In genomic region chr20:62588458-62589149, GRCh38 we compare ENCODE assay signal across 15 cellular contexts. TPM values are rescaled to one million over a fixed set of nuclear protein-coding genes. Genes with fewer than 3 reads are reported as not detected.
DNase-seq lines count a peak whose midpoint lies in the region; ATAC-seq and TF ChIP-seq lines count a peak whose summit lies in the region.
"Had no signal": no experiment of that assay in that cellular context is flagged by ENCODE, and none has a peak within 500 bp of the region (broad histone marks: within the 10 kb centered on the region; RNA-seq: fewer than 3 reads in every experiment).

No MANE protein-coding gene starts in this region.

- H3K4me2 ChIP-seq in GM23248 (ENCODE audit: unreplicated experiment) = no peak overlapping the region
- H3K4me2 ChIP-seq: smooth muscle cell had no signal

- no peaks in the 10 kb centered on the region for H3K9me2 ChIP-seq in GM23248 (ENCODE audit: insufficient read depth)

- no peak overlapping the region for H3K9ac ChIP-seq in GM23248

- no peak overlapping the region for H3K27ac ChIP-seq in GM23248
- H3K27ac ChIP-seq in RWPE1 = peak overlapping the region; percentile 79

- no peak for TF ChIP-seq CTCF in RWPE1 (conservative IDR thresholded peaks at IDR 0.05; ENCODE audit: low read depth)
- no peak for TF ChIP-seq CTCF in fibroblast of the aortic adventitia (IDR thresholded peaks at IDR 0.05; ENCODE audit: insufficient read depth, low read length)

- 50% methylated on average over 12 to 13 of the region's 13 CpGs for WGBS in GM23248 (ENCODE audit: low coverage in 1 of 2, low lambda C conversion rate in 2 of 2, missing lambda C conversion rate in 2 of 2), 2 experiments

- CTCF ChIA-PET in RWPE1 (lab: Yijun Ruan, JAX) = interaction anchor here (0.6 to 3.1 kb wide), 5 partner anchors 11 to 1489 kb away, joined by 3 to 18 read pairs (median 6); no protein-coding TSS in a partner anchor

- no peaks in the 10 kb centered on the region for H4K20me1 ChIP-seq in GM23248 (ENCODE audit: insufficient read depth)

- in situ Hi-C loops in GM23248 (cut with MboI) = no loop called here

- H3K4me3 ChIP-seq in GM23248 (no peak overlapping the region), fibroblast of the aortic adventitia (ENCODE audit: low read depth, low read length) (no peak overlapping the region)
- H3K4me3 ChIP-seq: smooth muscle cell had no signal

- H3K9me3 ChIP-seq in GM23248 (ENCODE audit: low read depth) = no peaks in the 10 kb centered on the region

- H3K36me3 ChIP-seq in GM23248 (ENCODE audit: low read depth) = no peaks in the 10 kb centered on the region

- H3K27me3 ChIP-seq in GM23248 (replicated peaks; ENCODE audit: insufficient read depth) = peaks cover 7% of the 10 kb centered on the region; the same call in 1 of the 2 replicates

- no peaks in the 10 kb centered on the region for H3K79me2 ChIP-seq in GM23248 (ENCODE audit: insufficient read depth)

- DNase-seq in AG20443 (ENCODE audit: low spot score) = peak; percentile 34
- peak; percentile 72 for DNase-seq in GM23248
- DNase-seq in RWPE1 (ENCODE audit: low spot score) = peak; percentile 59
- DNase-seq in fibroblast of the aortic adventitia (ENCODE audit: low read depth) = peak; percentile 22
- no peak for DNase-seq in HK-2 (ENCODE audit: unreplicated experiment)
- DNase-seq in activated CD4-positive, alpha-beta T cell treated with anti-CD3 and anti-CD28 coated beads for 4 hours = no peak
- DNase-seq: aorta; CD4-positive, alpha-beta T cell; central memory CD4-positive, alpha-beta T cell; DMS 273 treated with DMSO at 0.1 percent for 48 hours; mesenchymal stem cell; NCI-H2171; NCI-H526 had no signal

- POLR2A ChIA-PET in RWPE1 (lab: Yijun Ruan, JAX; ENCODE audit: low non-redundant PET) = interaction anchor here (0.9 kb wide), 1 partner anchor 14 kb away, joined by 3 read pairs; no protein-coding TSS in a partner anchor

- H3F3A ChIP-seq in GM23248 (ENCODE audit: insufficient read depth) = no peaks in the 10 kb centered on the region

- H2AFZ ChIP-seq in GM23248 = no peak overlapping the region

- peaks cover 21% of the 10 kb centered on the region for H3K4me1 ChIP-seq in GM23248 (ENCODE audit: insufficient read depth)

- ATAC-seq in HG03439 (IDR thresholded peaks at IDR 0.05; ENCODE audit: unreplicated experiment) = no peak

RNA-seq across cellular contexts. Expression of gene SLCO4A1, which starts 53.7 kb away (rescaled TPM):
- 0.22 TPM in 1 of 2 replicates, not detected in the other for total RNA-seq in GM23248 (2014; rRNA removed; shearing (Covaris generic))
- polyA plus RNA-seq in GM23248 (2016; fragmentation: Nextera tagmentation; extraction: Ambion mirVana) = 0.10 and 0.43 TPM in 2 replicates
- 0.72 and 0.90 TPM in 2 replicates for total RNA-seq in fibroblast of the aortic adventitia (ENCODE audit: low replicate concordance)

Comparison
In these comparisons a context has a peak if more than half of its experiments do, and no peak if none do; other contexts are left out.
1. DNase-seq: peak in AG20443 (single experiment), GM23248 (single experiment), RWPE1 (single experiment) and fibroblast of the aortic adventitia (single experiment); none in HK-2 (single experiment) and activated CD4-positive, alpha-beta T cell treated with anti-CD3 and anti-CD28 coated beads for 4 hours (0 of 2).